In the genomic region with DNA sequence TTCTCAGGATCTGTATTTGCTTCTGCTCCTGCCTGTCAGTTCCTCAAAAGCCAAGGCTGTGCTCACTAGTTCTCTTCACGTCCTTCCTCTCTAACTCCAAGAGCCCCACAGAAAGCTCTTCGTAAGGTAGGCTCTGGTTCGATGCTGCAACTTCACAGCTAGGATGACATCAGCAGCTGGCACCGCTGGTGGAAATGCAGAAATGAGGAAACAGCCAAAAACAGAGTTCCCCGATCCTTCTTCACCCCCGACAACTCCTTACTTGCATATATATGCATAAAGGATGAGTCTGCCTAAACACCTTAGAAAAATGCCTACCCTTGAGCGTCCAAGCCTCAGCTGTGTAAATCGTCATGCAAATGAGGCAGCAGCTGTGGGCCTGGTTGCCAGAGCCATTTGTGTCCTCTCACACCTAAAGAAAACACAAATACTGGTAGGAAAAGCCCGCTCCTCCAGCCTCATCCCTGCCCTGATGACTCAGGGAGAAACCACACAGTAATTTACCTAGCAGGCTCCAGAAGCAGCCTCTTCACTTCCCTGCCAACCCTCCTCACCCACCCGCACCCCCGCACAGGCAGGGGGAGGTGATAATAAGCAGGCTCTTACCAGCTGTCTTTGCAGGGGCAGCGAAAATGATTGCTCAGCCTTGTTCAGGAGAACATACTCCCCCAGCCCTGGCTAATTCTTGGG, we compare ENCODE assay signal across 8 cellular contexts. TPM values are rescaled to one million over a fixed set of nuclear protein-coding genes. Genes with fewer than 3 reads are reported as not detected.
DNase-seq lines count a peak whose midpoint lies in the region; ATAC-seq, FAIRE-seq and TF ChIP-seq lines count a peak whose summit lies in the region.

No MANE protein-coding gene starts in this region.

- WGBS in transverse colon (ENCODE audit: low coverage in 1 of 2), 2 donors, result 22 to 63% methylated on average over 5 to 12 of the region's 12 CpGs
- 50 to 73% (median 69%) methylated on average over 12 of the region's 12 CpGs for WGBS in small intestine, 3 donors

- H3K4me1 Mint-ChIP-seq in activated T-helper 1 cell treated with anti-CD3 and anti-CD28 coated beads, Interleukin-12 subunit alpha, Interleukin-12 subunit beta, Interleukin-2, Interleukin-4 antibody, amounts not matched to agents 30 ng/mL and 10 ng/mL and 1 ng/mL, durations not matched to agents 14 hours and 24 hours and 36 hours (ENCODE audit: low read depth), result peaks cover 27% of the 10 kb centered on the region

- H3K27ac ChIP-seq in iPS-20b (ENCODE audit: low read length), result no peak overlapping the region
- peak overlapping the region in 1 of 4 donors; percentile 2 for H3K27ac ChIP-seq in transverse colon
- H3K27ac ChIP-seq in small intestine (ENCODE audit: low read depth in 1 of 2, low read length in 1 of 2), result no peak overlapping the region

- no peaks in the 10 kb centered on the region for H3K36me3 Mint-ChIP-seq in activated T-helper 1 cell treated with anti-CD3 and anti-CD28 coated beads, Interleukin-12 subunit alpha, Interleukin-12 subunit beta, Interleukin-2, Interleukin-4 antibody, amounts not matched to agents 30 ng/mL and 10 ng/mL and 1 ng/mL, durations not matched to agents 14 hours and 24 hours and 36 hours (ENCODE audit: low read depth)

- TF ChIP-seq POLR2A in transverse colon (IDR thresholded peaks at IDR 0.05), result no peak

- no peak overlapping the region for H3K4me3 Mint-ChIP-seq in activated T-helper 1 cell treated with anti-CD3 and anti-CD28 coated beads, Interleukin-12 subunit alpha, Interleukin-12 subunit beta, Interleukin-2, Interleukin-4 antibody, amounts not matched to agents 30 ng/mL and 10 ng/mL and 1 ng/mL, durations not matched to agents 14 hours and 24 hours and 36 hours

- 0 out of 2 replicates have a peak overlapping the region, but pooled peaks have one; percentile 17 for H3K9ac ChIP-seq in iPS-20b (ENCODE audit: low read depth, low read length)

- in situ Hi-C loops in transverse colon (cut with MboI; ENCODE audit: low pct_ligation_motif_present in 1 of 4, low pct_unique_long_range_greater_than_20kb in 1 of 4, low sequenced_read_pairs in 3 of 4), result loop anchor here (25.0 kb wide), 3 partner anchors 91 to 316 kb away; a partner anchor contains a TSS

- H3K4me1 ChIP-seq in iPS-20b (ENCODE audit: insufficient read depth, low read length) (peaks cover 9% of the 10 kb centered on the region), transverse colon (peaks cover 0 to 29% (median 15%) of the 10 kb centered on the region in 4 donors), small intestine (ENCODE audit: control insufficient read depth in 2 of 2, insufficient read depth in 1 of 2, low read depth in 1 of 2, low read length in 1 of 2) (no peaks in the 10 kb centered on the region)

- peak overlapping the region; percentile 9 for H3K27ac Mint-ChIP-seq in activated T-helper 1 cell treated with anti-CD3 and anti-CD28 coated beads, Interleukin-12 subunit alpha, Interleukin-12 subunit beta, Interleukin-2, Interleukin-4 antibody, amounts not matched to agents 30 ng/mL and 10 ng/mL and 1 ng/mL, durations not matched to agents 14 hours and 24 hours and 36 hours

- H3K9me3 Mint-ChIP-seq in activated T-helper 1 cell treated with anti-CD3 and anti-CD28 coated beads, Interleukin-12 subunit alpha, Interleukin-12 subunit beta, Interleukin-2, Interleukin-4 antibody, amounts not matched to agents 30 ng/mL and 10 ng/mL and 1 ng/mL, durations not matched to agents 14 hours and 24 hours and 36 hours, result no peaks in the 10 kb centered on the region

- H3K27me3 ChIP-seq in iPS-20b (ENCODE audit: insufficient read depth, low read length) (peaks cover 2% of the 10 kb centered on the region), transverse colon (peaks cover 21% of the 10 kb centered on the region), small intestine (ENCODE audit: control insufficient read depth in 2 of 2, insufficient read depth in 2 of 2, low read length in 2 of 2) (no peaks in the 10 kb centered on the region)

- ATAC-seq in HG02759 (IDR thresholded peaks at IDR 0.05; ENCODE audit: unreplicated experiment), result peak; percentile 41

- no peak for TF ChIP-seq CTCF in transverse colon (IDR thresholded peaks at IDR 0.05)

- intact Hi-C loops in activated T-helper 1 cell treated with anti-CD3 and anti-CD28 coated beads, Interleukin-12 subunit alpha, Interleukin-12 subunit beta, Interleukin-2, Interleukin-4 antibody, amounts not matched to agents 30 ng/mL and 10 ng/mL and 1 ng/mL, durations not matched to agents 14 hours and 24 hours and 36 hours (cut with micrococcal nuclease), result no loop called here
- intact Hi-C loops in transverse colon (cut with DNase I; ENCODE audit: low total_unique reads), result no loop called here

- DNase-seq in DMS79 treated with DMSO at 0.1 percent for 48 hours (lab: John Stamatoyannopoulos, UW), result peak; percentile 65
- peak; percentile 66 for DNase-seq in NCI-H2196 treated with DMSO at 0.1 percent for 48 hours (lab: John Stamatoyannopoulos, UW; ENCODE audit: unreplicated experiment)
- DNase-seq in activated T-helper 1 cell treated with anti-CD3 and anti-CD28 coated beads, Interleukin-12 subunit alpha, Interleukin-12 subunit beta, Interleukin-2, Interleukin-4 antibody, amounts not matched to agents 30 ng/mL and 10 ng/mL and 1 ng/mL, durations not matched to agents 14 hours and 24 hours and 36 hours (ENCODE audit: low spot score), result no peak
- peak; percentile 25 for DNase-seq in transverse colon
- DNase-seq in SW 1271 (lab: John Stamatoyannopoulos, UW), result no peak
- no peak for DNase-seq in small intestine

- H3K9me3 ChIP-seq in iPS-20b (ENCODE audit: insufficient read depth, low read depth, low read length) (no peaks in the 10 kb centered on the region), transverse colon (no peaks in the 10 kb centered on the region), small intestine (ENCODE audit: control insufficient read depth, low read depth) (no peaks in the 10 kb centered on the region)

- H3K36me3 ChIP-seq in iPS-20b (ENCODE audit: insufficient read depth, low read depth, low read length) (no peaks in the 10 kb centered on the region), transverse colon (no peaks in the 10 kb centered on the region), small intestine (ENCODE audit: control insufficient read depth in 2 of 2, insufficient read depth in 2 of 2, low read length in 2 of 2) (no peaks in the 10 kb centered on the region)

- no peak for TF ChIP-seq EP300 in transverse colon (IDR thresholded peaks at IDR 0.05; ENCODE audit: low read depth)

- peak overlapping the region; percentile 32; the same call in 1 of the 2 replicates for H3K4me3 ChIP-seq in iPS-20b (ENCODE audit: low read length)
- no peak overlapping the region for H3K4me3 ChIP-seq in transverse colon
- H3K4me3 ChIP-seq in small intestine (ENCODE audit: low read depth in 1 of 2, low read length in 2 of 2), result no peak overlapping the region

- no peaks in the 10 kb centered on the region for H3K27me3 Mint-ChIP-seq in activated T-helper 1 cell treated with anti-CD3 and anti-CD28 coated beads, Interleukin-12 subunit alpha, Interleukin-12 subunit beta, Interleukin-2, Interleukin-4 antibody, amounts not matched to agents 30 ng/mL and 10 ng/mL and 1 ng/mL, durations not matched to agents 14 hours and 24 hours and 36 hours (ENCODE audit: insufficient read depth)

- no peak for FAIRE-seq in small intestine (lab: Jason Lieb, UNC)

RNA-seq across cellular contexts. Expression of a gene that starts 28.2 kb away (rescaled TPM):
- 89.8 and 94.9 TPM in 2 replicates for total RNA-seq in activated T-helper 1 cell treated with anti-CD3 and anti-CD28 coated beads, Interleukin-12 subunit alpha, Interleukin-12 subunit beta, Interleukin-2, Interleukin-4 antibody, amounts not matched to agents 30 ng/mL and 10 ng/mL and 1 ng/mL, durations not matched to agents 14 hours and 24 hours and 36 hours
- 1 to 10 TPM in 1 of 4 donors, under 1 TPM in 2, not detected in 1; 0.14 to 2.8 (median 0.64) TPM for total RNA-seq in transverse colon
- polyA plus RNA-seq in small intestine, result 1 to 10 TPM in 2 of 3 donors, not detected in 1; 3.6 to 3.8 TPM

Comparison
In these comparisons a context has a peak if more than half of its experiments do, and no peak if none do; other contexts are left out.
1. DNase-seq: peak in DMS79 treated with DMSO at 0.1 percent for 48 hours (single experiment), NCI-H2196 treated with DMSO at 0.1 percent for 48 hours (single experiment) and transverse colon (single experiment); none in activated T-helper 1 cell treated with anti-CD3 and anti-CD28 coated beads, Interleukin-12 subunit alpha, Interleukin-12 subunit beta, Interleukin-2, Interleukin-4 antibody, amounts not matched to agents 30 ng/mL and 10 ng/mL and 1 ng/mL, durations not matched to agents 14 hours and 24 hours and 36 hours (single experiment), SW 1271 (0 of 2) and small intestine (single experiment).
2. RNA of a gene that starts 28.2 kb away (total RNA-seq): 89.8 to 94.9 TPM in activated T-helper 1 cell treated with anti-CD3 and anti-CD28 coated beads, Interleukin-12 subunit alpha, Interleukin-12 subunit beta, Interleukin-2, Interleukin-4 antibody, amounts not matched to agents 30 ng/mL and 10 ng/mL and 1 ng/mL, durations not matched to agents 14 hours and 24 hours and 36 hours; 0.14 to 2.8 TPM in transverse colon; every median in the first group is over 10 times any median in the second.